11 cellular contexts compared by ENCODE assay signal in genomic region chr15:59611277-59612260, GRCh38. TPM values are rescaled to one million over a fixed set of nuclear protein-coding genes. Genes with fewer than 3 reads are reported as not detected.
A peak's percentile ranks its signal among the peaks of the same experiment; 100 is the strongest.
DNase-seq lines count a peak whose midpoint lies in the region; ATAC-seq and TF ChIP-seq lines count a peak whose summit lies in the region.
"Had no signal": no experiment of that assay in that cellular context is flagged by ENCODE, and none has a peak within 500 bp of the region (broad histone marks: within the 10 kb centered on the region; RNA-seq: fewer than 3 reads in every experiment).

TSS of gene GCNT3 (plus strand) at chr15:59611783. CDS start at chr15:59618239, 6,456 bp downstream.

- DNase-seq in EL (peak; percentile 7), NCI-H460 (ENCODE audit: extremely low read depth, low read depth) (peak; percentile 5), endothelial cell (ENCODE audit: low spot score) (no peak), pons (ENCODE audit: low spot score) (no peak), NCI-H446 treated with DMSO at 0.1 percent for 48 hours (lab: John Stamatoyannopoulos, UW) (no peak), NCI-H2171 (lab: John Stamatoyannopoulos, UW) (no peak)
- DNase-seq in stimulated activated naive CD8-positive, alpha-beta T cell treated with anti-CD3 and anti-CD28 coated beads, Interleukin-15, amount 100 ng/mL, for 72 hours: no peak
- DNase-seq: COR-L47, NCI-H2107, testis had no signal

- no peaks in the 10 kb centered on the region for H3K36me3 ChIP-seq in mucosa of stomach (ENCODE audit: control insufficient read depth, insufficient read depth, low read length)

- no peak for TF ChIP-seq CTCF in endothelial cell (IDR thresholded peaks at IDR 0.05; ENCODE audit: unreplicated experiment)

- H3K4me1 ChIP-seq in mucosa of stomach (ENCODE audit: control insufficient read depth, insufficient read depth, low read length): peaks cover 32% of the 10 kb centered on the region
- H3K4me1 ChIP-seq: testis had no signal

- H3K9me3 Mint-ChIP-seq in endothelial cell (ENCODE audit: unreplicated experiment): no peaks in the 10 kb centered on the region
- H3K9me3 Mint-ChIP-seq in stimulated activated naive CD8-positive, alpha-beta T cell treated with anti-CD3 and anti-CD28 coated beads, Interleukin-15, amount 100 ng/mL, for 72 hours: peaks cover 4 to 17% of the 10 kb centered on the region in 2 donors

- no peaks in the 10 kb centered on the region for H3K27me3 ChIP-seq in mucosa of stomach (ENCODE audit: control insufficient read depth, insufficient read depth, low read length)
- H3K27me3 ChIP-seq: testis had no signal

- no peak within 1 kb of the TSS for H3K27ac Mint-ChIP-seq in endothelial cell (ENCODE audit: unreplicated experiment)
- peak within 1 kb of the TSS in 1 of 2 donors; percentile 53 for H3K27ac Mint-ChIP-seq in stimulated activated naive CD8-positive, alpha-beta T cell treated with anti-CD3 and anti-CD28 coated beads, Interleukin-15, amount 100 ng/mL, for 72 hours

- H3K4me1 Mint-ChIP-seq in endothelial cell (ENCODE audit: unreplicated experiment): peaks cover 10% of the 10 kb centered on the region
- peaks cover 9% of the 10 kb centered on the region for H3K4me1 Mint-ChIP-seq in stimulated activated naive CD8-positive, alpha-beta T cell treated with anti-CD3 and anti-CD28 coated beads, Interleukin-15, amount 100 ng/mL, for 72 hours

- H3K4me3 ChIP-seq in mucosa of stomach (ENCODE audit: low read length): peak within 1 kb of the TSS; percentile 59
- H3K4me3 ChIP-seq: testis had no signal

- H3K36me3 Mint-ChIP-seq in endothelial cell (ENCODE audit: low read depth, unreplicated experiment): peaks cover 12% of the 10 kb centered on the region

- H3K9ac ChIP-seq in mucosa of stomach (ENCODE audit: low read length): peak within 1 kb of the TSS; percentile 76

- no peaks in the 10 kb centered on the region for H3K9me3 ChIP-seq in mucosa of stomach (ENCODE audit: control insufficient read depth, low read length)
- H3K9me3 ChIP-seq: testis had no signal

- H3K4me3 Mint-ChIP-seq in endothelial cell (ENCODE audit: unreplicated experiment): peak within 1 kb of the TSS; percentile 6
- H3K4me3 Mint-ChIP-seq in stimulated activated naive CD8-positive, alpha-beta T cell treated with anti-CD3 and anti-CD28 coated beads, Interleukin-15, amount 100 ng/mL, for 72 hours: no peak within 1 kb of the TSS

- no peak for ATAC-seq in stimulated activated naive CD8-positive, alpha-beta T cell treated with anti-CD3 and anti-CD28 coated beads, Interleukin-15, amount 100 ng/mL, for 72 hours

- peaks cover 2% of the 10 kb centered on the region for H3K27me3 Mint-ChIP-seq in endothelial cell (ENCODE audit: unreplicated experiment)
- peaks cover 45% of the 10 kb centered on the region for H3K27me3 Mint-ChIP-seq in stimulated activated naive CD8-positive, alpha-beta T cell treated with anti-CD3 and anti-CD28 coated beads, Interleukin-15, amount 100 ng/mL, for 72 hours

RNA-seq across cellular contexts. Expression of gene GCNT3, which starts in this region (rescaled TPM):
- total RNA-seq in NCI-H460 (2014; rRNA removed; shearing (Covaris generic)): 0.29 and 0.50 TPM in 2 replicates
- 0.18 and 3.9 TPM in 2 replicates for polyA plus RNA-seq in NCI-H460 (2014; cell fraction: nucleus; rRNA removed)
- total RNA-seq in endothelial cell (ENCODE audit: unreplicated experiment): not detected

Comparison
In these comparisons a context has a peak if more than half of its experiments do, and no peak if none do; other contexts are left out.
1. DNase-seq: peak in EL (single experiment) and NCI-H460 (single experiment); none in endothelial cell (single experiment), pons (single experiment), NCI-H446 treated with DMSO at 0.1 percent for 48 hours (single experiment), NCI-H2171 (single experiment) and stimulated activated naive CD8-positive, alpha-beta T cell treated with anti-CD3 and anti-CD28 coated beads, Interleukin-15, amount 100 ng/mL, for 72 hours (0 of 2).